In the genomic region with DNA sequence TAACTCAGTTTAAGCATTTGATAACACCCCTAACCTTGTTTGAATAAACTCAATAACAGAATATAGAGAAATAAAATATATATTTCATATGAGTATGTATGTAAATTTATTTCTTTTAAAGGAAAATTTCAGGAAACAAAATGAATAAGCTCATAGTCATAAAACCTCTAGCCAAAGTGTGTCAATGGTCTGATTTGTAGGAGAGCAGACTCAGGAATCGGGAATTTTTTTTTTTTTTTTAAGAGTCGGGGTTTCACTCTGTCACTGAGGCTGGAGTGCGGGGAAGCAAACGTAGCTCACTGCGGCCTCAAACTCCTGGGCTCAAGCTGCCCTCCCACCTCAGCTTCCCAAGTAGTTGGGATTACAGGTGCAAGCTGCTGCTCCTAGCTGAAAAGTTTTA, we compare ENCODE assay signal across 16 cellular contexts. TPM values are rescaled to one million over a fixed set of nuclear protein-coding genes. Genes with fewer than 3 reads are reported as not detected.
A peak's percentile ranks its signal among the peaks of the same experiment; 100 is the strongest.
DNase-seq lines count a peak whose midpoint lies in the region; ATAC-seq and TF ChIP-seq lines count a peak whose summit lies in the region.
"Had no signal": no experiment of that assay in that cellular context is flagged by ENCODE, and none has a peak within 500 bp of the region (broad histone marks: within the 10 kb centered on the region; RNA-seq: fewer than 3 reads in every experiment).

No MANE protein-coding gene starts in this region.

- H3K27me3 ChIP-seq in BJ (ENCODE audit: control insufficient read depth, insufficient read depth, low read length) (no peaks in the 10 kb centered on the region), Karpas-422 (ENCODE audit: low read length) (no peaks in the 10 kb centered on the region), dorsolateral prefrontal cortex (no peaks in the 10 kb centered on the region)

- intact Hi-C loops in dorsolateral prefrontal cortex (cut with DNase I): loop anchor here (5.0 to 10.0 kb wide), 4 partner anchors 272 to 515 kb away; a partner anchor contains a TSS

- H3K27ac ChIP-seq in Karpas-422 (ENCODE audit: low read length): no peak overlapping the region
- H3K27ac ChIP-seq in dorsolateral prefrontal cortex: peak overlapping the region in 1 of 59 donors; percentile 40
- H3K27ac ChIP-seq: left ventricle myocardium inferior had no signal

- no peak overlapping the region for H2AFZ ChIP-seq in Karpas-422 (ENCODE audit: low read length)

- H3K9me2 ChIP-seq in Karpas-422 (replicated peaks; ENCODE audit: insufficient read depth, low read length): no peaks in the 10 kb centered on the region

- CTCF ChIA-PET in BJ (lab: Yijun Ruan, JAX): interaction anchor here (0.7 to 1.8 kb wide), 3 partner anchors 24 to 202 kb away, joined by 3 to 6 read pairs (median 3); no protein-coding TSS in a partner anchor

- H3K4me1 Mint-ChIP-seq in nephron progenitor cell: peaks cover 71% of the 10 kb centered on the region

- H4K20me1 ChIP-seq in Karpas-422 (ENCODE audit: insufficient read depth, low read depth, low read length): peaks cover 9% of the 10 kb centered on the region

- ATAC-seq in GM21390 (IDR thresholded peaks at IDR 0.05; ENCODE audit: unreplicated experiment) (no peak), HG03520 (IDR thresholded peaks at IDR 0.05; ENCODE audit: unreplicated experiment) (no peak)

- H3K27me3 Mint-ChIP-seq in nephron progenitor cell (ENCODE audit: low read depth, poor library complexity): peaks cover 14% of the 10 kb centered on the region

- H3K9ac ChIP-seq in Karpas-422 (ENCODE audit: low read length): no peak overlapping the region

- H3K79me2 ChIP-seq in Karpas-422 (ENCODE audit: low read length): peaks cover 71% of the 10 kb centered on the region

- no peak for DNase-seq in BJ (ENCODE audit: low read depth)
- DNase-seq in Karpas-422: no peak
- no peak for DNase-seq in dorsolateral prefrontal cortex
- no peak for DNase-seq in nephron progenitor cell
- no peak for DNase-seq in NCI-H2171 treated with DMSO at 0.1 percent for 48 hours (lab: John Stamatoyannopoulos, UW)
- no peak for DNase-seq in DMS53 treated with DMSO at 0.1 percent for 48 hours (lab: John Stamatoyannopoulos, UW; ENCODE audit: unreplicated experiment)
- DNase-seq: activated CD4-positive, alpha-beta T cell treated with anti-CD3 and anti-CD28 coated beads for 4 hours; activated T-cell treated with anti-CD3 and anti-CD28 coated beads, Interleukin-2, amount 50 U/mL, for 48 hours; effector CD4-positive, alpha-beta T cell; left ventricle myocardium inferior; MV-4-11; NCI-H226; T-helper 1 cell had no signal

- POLR2A ChIA-PET in BJ (lab: Charles Lee): no interaction called here

- H3K9me3 Mint-ChIP-seq in nephron progenitor cell: peaks cover 5% of the 10 kb centered on the region
- H3K9me3 Mint-ChIP-seq: nephron had no signal

- H3K4me1 ChIP-seq in Karpas-422 (ENCODE audit: low read length): peaks cover 65% of the 10 kb centered on the region

- H3K4me3 ChIP-seq in BJ (ENCODE audit: low read depth, low read length) (peak overlapping the region; percentile 88), Karpas-422 (ENCODE audit: low read length) (peak overlapping the region; percentile 94; the same call in 1 of the 2 replicates), dorsolateral prefrontal cortex (peak overlapping the region in 57 of 59 donors; percentile 1 to 94 (median 84))

- peak overlapping the region; percentile 95 for H3K4me2 ChIP-seq in Karpas-422 (ENCODE audit: low read depth, low read length, poor library complexity, severe bottlenecking)

- TF ChIP-seq CTCF in BJ (IDR thresholded peaks at IDR 0.05; ENCODE audit: insufficient read depth, low read depth, low read length) (no peak), dorsolateral prefrontal cortex (IDR thresholded peaks at IDR 0.05 in 54 of 56, conservative IDR thresholded peaks at IDR 0.05 in 2 of 56; ENCODE audit: low read depth in 1 of 56, partially characterized antibody in 56 of 56) (no peak), nephron progenitor cell (IDR thresholded peaks at IDR 0.05) (no peak)

- H3K36me3 ChIP-seq in BJ (ENCODE audit: control insufficient read depth, insufficient read depth, low read length): no peaks in the 10 kb centered on the region
- H3K36me3 ChIP-seq in Karpas-422 (ENCODE audit: insufficient read depth, low read length): no peaks in the 10 kb centered on the region
- H3K36me3 ChIP-seq: left ventricle myocardium inferior had no signal

- no peak overlapping the region for H3K27ac Mint-ChIP-seq in nephron progenitor cell

- peak overlapping the region; percentile 92 for H3K4me3 Mint-ChIP-seq in nephron progenitor cell

- H3K9me3 ChIP-seq in Karpas-422 (ENCODE audit: low read length): no peaks in the 10 kb centered on the region
- H3K9me3 ChIP-seq: left ventricle myocardium inferior had no signal

- H3K36me3 Mint-ChIP-seq in nephron progenitor cell (ENCODE audit: low read depth): peaks cover 15% of the 10 kb centered on the region

RNA-seq across cellular contexts. Expression of a gene that starts 2.4 kb away (rescaled TPM):
- polyA plus RNA-seq in BJ (2011; rRNA removed): 67.0 and 121 TPM in 2 replicates
- polyA minus RNA-seq in BJ (2011; rRNA and poly(A)+ RNA removed): 78.2 and 104 TPM in 2 replicates
- total RNA-seq in Karpas-422 (2014; rRNA removed; shearing (Covaris generic); ENCODE audit: low replicate concordance): 17.6 and 20.8 TPM in 2 replicates
- 10 to 100 TPM; 29.7 to 60.9 (median 40.7) TPM for total RNA-seq in dorsolateral prefrontal cortex

RNA-seq across cellular contexts. Expression of a gene that starts 34.4 kb away (rescaled TPM):
- 4.9 and 5.4 TPM in 2 replicates for polyA plus RNA-seq in BJ (2011; rRNA removed)
- 1.5 and 3.0 TPM in 2 replicates for polyA minus RNA-seq in BJ (2011; rRNA and poly(A)+ RNA removed)
- total RNA-seq in Karpas-422 (2014; rRNA removed; shearing (Covaris generic); ENCODE audit: low replicate concordance): not detected in 2 replicates
- total RNA-seq in dorsolateral prefrontal cortex: 1,000 to 10,000 TPM in 7 of 120 experiments, 100 to 1,000 TPM in 112, 10 to 100 TPM in 1; 91.5 to 1,848 (median 415) TPM

Comparison
In these comparisons a context has a peak if more than half of its experiments do, and no peak if none do; other contexts are left out.
1. RNA of a gene that starts 34.4 kb away (total RNA-seq): 91.5 to 1,848 TPM in dorsolateral prefrontal cortex; not detected in Karpas-422; every median in the first group is over 10 times any median in the second.
2. Peak in every context shown above with its lines, with median percentiles within 50 percentile points of each other: H3K4me3 ChIP-seq.